In the genomic region with DNA sequence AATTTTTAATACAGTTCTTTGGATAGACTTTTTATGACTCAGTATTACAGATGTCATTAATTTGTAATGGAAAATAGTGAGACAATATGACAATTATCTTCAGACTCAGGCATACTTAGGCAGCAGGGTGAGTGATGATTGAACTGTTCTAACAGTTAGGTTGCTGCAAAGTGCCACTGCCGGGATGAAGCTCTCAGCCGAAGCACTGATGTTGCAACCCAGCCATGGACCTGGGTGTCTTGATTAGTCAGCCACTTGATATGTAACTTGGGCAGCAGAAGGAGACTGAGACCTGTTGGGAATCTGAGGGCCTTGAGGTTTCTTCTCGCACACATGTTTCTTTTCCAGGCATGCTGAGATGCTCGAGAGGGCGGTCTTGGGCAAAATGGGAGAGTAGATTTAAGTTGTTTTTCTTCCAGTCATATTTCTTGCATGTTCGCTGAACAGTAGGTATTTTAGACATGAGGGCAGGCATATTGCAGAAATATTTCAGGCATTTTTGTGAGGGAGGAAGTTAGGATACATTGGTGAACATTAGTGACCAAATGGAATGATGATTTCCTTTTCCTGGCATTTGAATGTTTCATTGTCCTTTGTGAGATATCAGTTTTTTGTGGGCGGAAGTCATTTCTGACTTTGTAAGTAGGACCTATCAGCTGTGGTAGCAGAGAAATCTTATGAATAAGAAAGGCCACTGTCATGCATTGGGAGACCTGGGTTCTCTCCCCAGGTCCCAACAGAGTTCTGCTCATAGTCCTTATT, we compare ENCODE assay signal across 14 cellular contexts. TPM values are rescaled to one million over a fixed set of nuclear protein-coding genes. Genes with fewer than 3 reads are reported as not detected.
DNase-seq lines count a peak whose midpoint lies in the region; ATAC-seq and TF ChIP-seq lines count a peak whose summit lies in the region.
"Had no signal": no experiment of that assay in that cellular context is flagged by ENCODE, and none has a peak within 500 bp of the region (broad histone marks: within the 10 kb centered on the region; RNA-seq: fewer than 3 reads in every experiment).

No MANE protein-coding gene starts in this region.

- H3K27ac ChIP-seq in RWPE2 (ENCODE audit: poor library complexity, severe bottlenecking) = no peak overlapping the region
- peak overlapping the region; percentile 15 for H3K27ac ChIP-seq in skeletal muscle tissue (ENCODE audit: low read depth, low read length)
- H3K27ac ChIP-seq: lower lobe of right lung, testis had no signal

- H3K27ac Mint-ChIP-seq in type B pancreatic cell = no peak overlapping the region

- H3K9me3 Mint-ChIP-seq in type B pancreatic cell = no peaks in the 10 kb centered on the region
- H3K9me3 Mint-ChIP-seq: activated T-cell treated with anti-CD3 and anti-CD28 coated beads, Interleukin-2, amount 50 U/mL, for 4 hours had no signal

- H3K4me1 ChIP-seq in RWPE2 (ENCODE audit: insufficient read depth, poor library complexity, severe bottlenecking) = peaks cover 6% of the 10 kb centered on the region
- H3K4me1 ChIP-seq in skeletal muscle tissue (ENCODE audit: control insufficient read depth in 3 of 3, insufficient read depth in 3 of 3, low read length in 3 of 3) = peaks cover 0 to 4% (median 0%) of the 10 kb centered on the region in 3 donors
- H3K4me1 ChIP-seq: lower lobe of right lung, testis had no signal

- H3K36me3 ChIP-seq in RWPE2 (ENCODE audit: low read depth) (no peaks in the 10 kb centered on the region), skeletal muscle tissue (ENCODE audit: control insufficient read depth in 3 of 3, insufficient read depth in 3 of 3, low read length in 3 of 3) (no peaks in the 10 kb centered on the region)
- H3K36me3 ChIP-seq: heart right ventricle, lower lobe of right lung had no signal

- H3K9me3 ChIP-seq in RWPE2 (ENCODE audit: severe bottlenecking) (no peaks in the 10 kb centered on the region), skeletal muscle tissue (ENCODE audit: control insufficient read depth in 3 of 3, low read length in 3 of 3) (no peaks in the 10 kb centered on the region)
- H3K9me3 ChIP-seq: heart right ventricle, lower lobe of right lung, testis had no signal

- H3K4me3 ChIP-seq in RWPE2 (ENCODE audit: severe bottlenecking) = no peak overlapping the region
- H3K4me3 ChIP-seq in fibroblast of pulmonary artery (replicated peaks; ENCODE audit: low read depth, low read length) = no peak overlapping the region
- no peak overlapping the region for H3K4me3 ChIP-seq in skeletal muscle tissue (ENCODE audit: low read length in 3 of 3)
- H3K4me3 ChIP-seq: heart right ventricle, lower lobe of right lung, testis had no signal

- no peak overlapping the region for H3K9ac ChIP-seq in skeletal muscle tissue (ENCODE audit: low read depth in 1 of 3, low read length in 3 of 3)

- H3K27me3 Mint-ChIP-seq in type B pancreatic cell = no peaks in the 10 kb centered on the region

- ATAC-seq in RWPE2 (ENCODE audit: low read depth) (peak; percentile 35; the same call in 1 of the 3 replicates), HG03135 (IDR thresholded peaks at IDR 0.05; ENCODE audit: unreplicated experiment) (no peak)
- ATAC-seq: activated T-cell treated with anti-CD3 and anti-CD28 coated beads, Interleukin-2, amount 50 U/mL, for 4 hours had no signal

- no peaks in the 10 kb centered on the region for H3K27me3 ChIP-seq in RWPE2 (ENCODE audit: insufficient read depth, poor library complexity, severe bottlenecking)
- no peaks in the 10 kb centered on the region for H3K27me3 ChIP-seq in skeletal muscle tissue (ENCODE audit: control insufficient read depth in 3 of 3, insufficient read depth in 3 of 3, low read length in 3 of 3)
- H3K27me3 ChIP-seq: heart right ventricle, testis had no signal

- TF ChIP-seq CTCF in RWPE2 (IDR thresholded peaks at IDR 0.05; ENCODE audit: poor library complexity, severe bottlenecking) = no peak
- no peak for TF ChIP-seq CTCF in fibroblast of pulmonary artery (IDR thresholded peaks at IDR 0.05; ENCODE audit: low read length, missing control alignments)
- TF ChIP-seq CTCF in type B pancreatic cell (conservative IDR thresholded peaks at IDR 0.05) = no peak

- no peaks in the 10 kb centered on the region for H3K36me3 Mint-ChIP-seq in type B pancreatic cell

- peaks cover 7% of the 10 kb centered on the region for H3K4me1 Mint-ChIP-seq in type B pancreatic cell (ENCODE audit: unreplicated experiment)

- DNase-seq in SIG-M5 treated with dmso at 0.1 percent for 504 hours (lab: John Stamatoyannopoulos, UW; ENCODE audit: unreplicated experiment) (peak; percentile 17), SIG-M5 (lab: John Stamatoyannopoulos, UW) (no peak), RWPE2 (ENCODE audit: low spot score) (no peak), fibroblast of pulmonary artery (ENCODE audit: low read depth) (peak; percentile 33), SW 1271 (lab: John Stamatoyannopoulos, UW) (no peak), type B pancreatic cell (ENCODE audit: extremely low spot score, unreplicated experiment) (no peak)
- DNase-seq: activated T-cell treated with anti-CD3 and anti-CD28 coated beads, Interleukin-2, amount 50 U/mL, for 4 hours; heart right ventricle; lower lobe of right lung; NCI-H2107; NK-92 treated with Interleukin-12 subunit alpha and Interleukin-12 subunit beta, amount 100 ng/mL, for 24 hours; testis had no signal

- H3K4me3 Mint-ChIP-seq in type B pancreatic cell = no peak overlapping the region
- H3K4me3 Mint-ChIP-seq: activated T-cell treated with anti-CD3 and anti-CD28 coated beads, Interleukin-2, amount 50 U/mL, for 4 hours had no signal

RNA-seq across cellular contexts. Expression of a gene that starts 52.4 kb away (rescaled TPM):
- total RNA-seq in skeletal muscle tissue (4.2 TPM), type B pancreatic cell (ENCODE audit: low replicate concordance) (6.6 and 8.5 TPM in 2 replicates)

RNA-seq across cellular contexts. Expression of a gene that starts 53.5 kb away (rescaled TPM):
- total RNA-seq in skeletal muscle tissue = 4.2 TPM
- 16.2 and 19.9 TPM in 2 replicates for total RNA-seq in type B pancreatic cell (ENCODE audit: low replicate concordance)

Comparison
In these comparisons a context has a peak if more than half of its experiments do, and no peak if none do; other contexts are left out.
1. DNase-seq: peak in SIG-M5 treated with dmso at 0.1 percent for 504 hours (single experiment) and fibroblast of pulmonary artery (single experiment); none in SIG-M5 (single experiment), RWPE2 (single experiment), SW 1271 (0 of 2) and type B pancreatic cell (single experiment).